In genomic region chr4:26320453-26321325, GRCh38 we compare ENCODE assay signal across 1 cellular context.
TF ChIP-seq lines count a peak whose summit lies in the region.

Gene RBPJ (plus strand): TSS chr4:26321014. CDS start chr4:26321029, 15 bp downstream.

TF ChIP-seq in HEK293, 187 proteins besides CTCF, POLR2A, EP300 and RAD21 (continued from another document):
- peak; percentile 52; the same call in 1 of the 2 replicates for TF ChIP-seq ZBTB10 (tag by site-specific recombination; IDR thresholded peaks at IDR 0.05)
- no peak for TF ChIP-seq TCF7L2 (IDR thresholded peaks at IDR 0.05; ENCODE audit: borderline replicate concordance, low read depth, low read length)
- TF ChIP-seq ZFP69B (tag by site-specific recombination; IDR thresholded peaks at IDR 0.05): peak; percentile 65; the same call in 1 of the 2 replicates
- no peak for TF ChIP-seq ZNF133 (tag by site-specific recombination; IDR thresholded peaks at IDR 0.05)
- TF ChIP-seq ZNF76 (tag by site-specific recombination; IDR thresholded peaks at IDR 0.05; ENCODE audit: borderline replicate concordance, low read depth): peak; percentile 67; the same call in 1 of the 2 replicates
- no peak for TF ChIP-seq ZNF223 (tag by site-specific recombination; IDR thresholded peaks at IDR 0.05)
- TF ChIP-seq, protein P1, sequence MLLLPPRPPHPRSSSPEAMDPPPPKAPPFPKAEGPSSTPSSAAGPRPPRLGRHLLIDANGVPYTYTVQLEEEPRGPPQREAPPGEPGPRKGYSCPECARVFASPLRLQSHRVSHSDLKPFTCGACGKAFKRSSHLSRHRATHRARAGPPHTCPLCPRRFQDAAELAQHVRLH (tag by site-specific recombination; IDR thresholded peaks at IDR 0.05): peak; percentile 62; the same call in 1 of the 2 replicates
- TF ChIP-seq ZNF660 (tag by site-specific recombination; IDR thresholded peaks at IDR 0.05): peak; percentile 84
- no peak; the same call in 1 of the 2 replicates for TF ChIP-seq ZNF449 (tag by site-specific recombination; IDR thresholded peaks at IDR 0.05)
- TF ChIP-seq PBX3 (CRISPR knock-in tag; IDR thresholded peaks at IDR 0.05): no peak
- TF ChIP-seq PRDM1 (tag by site-specific recombination; IDR thresholded peaks at IDR 0.05): peak; percentile 69; the same call in 1 of the 2 replicates
- TF ChIP-seq KLF7 (tag by site-specific recombination; IDR thresholded peaks at IDR 0.05; ENCODE audit: borderline replicate concordance): peak; percentile 84
